8 cellular contexts compared by ENCODE assay signal in the genomic region with DNA sequence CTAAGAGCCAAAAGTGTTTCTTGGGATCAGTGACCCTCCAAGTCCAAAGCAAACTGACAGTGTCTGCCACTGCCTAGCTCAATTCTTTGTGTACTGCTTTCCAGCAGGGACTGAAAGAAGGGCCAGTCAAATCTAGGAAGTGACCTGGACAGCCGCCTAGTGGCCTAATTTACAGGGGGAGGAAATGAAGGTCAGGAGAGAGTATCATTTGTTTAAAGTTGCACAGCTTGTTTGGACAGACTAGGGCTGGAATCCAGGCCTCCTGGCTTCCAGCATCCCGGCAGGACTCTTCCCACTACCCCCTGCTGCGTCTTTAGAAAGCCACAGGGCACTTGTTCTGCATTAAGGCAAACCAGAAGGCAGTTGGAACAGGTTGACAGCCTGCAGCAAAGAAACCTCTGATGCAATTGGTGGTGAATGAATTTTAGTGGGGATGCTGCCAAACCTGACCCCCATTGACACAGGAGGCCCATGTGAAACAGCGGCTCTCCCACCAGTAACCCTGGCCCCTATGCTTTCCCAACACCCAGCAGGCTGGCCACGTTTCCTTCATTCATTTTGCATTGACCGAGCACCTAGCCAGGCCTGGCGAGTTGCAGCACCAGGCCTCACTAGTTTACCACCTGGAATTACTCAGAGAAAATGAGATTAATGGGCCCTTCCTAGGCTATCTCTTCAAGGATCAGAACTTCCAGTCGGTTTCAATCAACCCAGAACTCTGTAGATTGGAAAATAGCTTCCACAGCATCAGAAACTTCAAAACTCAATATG. TPM values are rescaled to one million over a fixed set of nuclear protein-coding genes. Genes with fewer than 3 reads are reported as not detected.
DNase-seq lines count a peak whose midpoint lies in the region; ATAC-seq, FAIRE-seq and TF ChIP-seq lines count a peak whose summit lies in the region.

No MANE protein-coding gene starts in this region.

- H3K36me3 ChIP-seq in IMR-90 (ENCODE audit: control insufficient read depth, insufficient read depth, low read length), result no peaks in the 10 kb centered on the region

- no peak overlapping the region for H3K14ac ChIP-seq in IMR-90 (replicated peaks; ENCODE audit: low read depth, low read length)

- peak overlapping the region; percentile 14 for H3K27ac Mint-ChIP-seq in chondrocyte (ENCODE audit: unreplicated experiment)
- H3K27ac Mint-ChIP-seq in stimulated activated effector memory CD8-positive, alpha-beta T cell treated with anti-CD3 and anti-CD28 coated beads, Interleukin-12 subunit alpha, Interleukin-12 subunit beta, amount 100 ng/mL, for 72 hours, result no peak overlapping the region

- no peaks in the 10 kb centered on the region for H3K9me1 ChIP-seq in IMR-90 (ENCODE audit: insufficient read depth, low read length)

- H4K8ac ChIP-seq in IMR-90 (ENCODE audit: low read depth in 2 of 2, low read length in 2 of 2), result no peak overlapping the region

- no peak overlapping the region for H2BK120ac ChIP-seq in IMR-90 (ENCODE audit: low read depth, low read length)

- no peak overlapping the region for H4K91ac ChIP-seq in IMR-90 (ENCODE audit: insufficient read depth, low read depth, low read length)

- no peak overlapping the region for H3K56ac ChIP-seq in IMR-90 (ENCODE audit: extremely low read depth, insufficient read depth, low read length)

- no peak overlapping the region for H3K23ac ChIP-seq in IMR-90 (ENCODE audit: low read depth, low read length)

- H2AK9ac ChIP-seq in IMR-90 (replicated peaks; ENCODE audit: low read depth, low read length, poor library complexity), result no peak overlapping the region

- no peak overlapping the region for H2AFZ ChIP-seq in IMR-90 (replicated peaks; ENCODE audit: low read length, poor library complexity)

- peak; percentile 40 for TF ChIP-seq CTCF in A549 (IDR thresholded peaks at IDR 0.05)
- peak; percentile 43 for TF ChIP-seq CTCF in IMR-90 (conservative IDR thresholded peaks at IDR 0.05; ENCODE audit: low read depth, low read length)
- peak; percentile 69 for TF ChIP-seq CTCF in chondrocyte (IDR thresholded peaks at IDR 0.05)

- intact Hi-C loops in IMR-90 (cut with micrococcal nuclease), result loop anchor here (5.0 kb wide), 1 partner anchor 41 kb away; no protein-coding TSS in a partner anchor

- peaks cover 7% of the 10 kb centered on the region; the same call in 2 of the 3 replicates for H3K4me1 ChIP-seq in A549
- no peaks in the 10 kb centered on the region; the same call in 1 of the 2 replicates for H3K4me1 ChIP-seq in IMR-90 (ENCODE audit: control insufficient read depth, insufficient read depth, low read length)

- H3K4ac ChIP-seq in IMR-90 (ENCODE audit: low read depth, low read length), result no peak overlapping the region

- CTCF ChIA-PET in A549 (lab: Yijun Ruan, JAX), result interaction anchor here (0.6 to 2.5 kb wide), 28 partner anchors 8 to 425 kb away, joined by 3 to 9 read pairs (median 4); a partner anchor contains a TSS
- CTCF ChIA-PET in IMR-90 (lab: Yijun Ruan, JAX), result interaction anchor here (0.6 to 2.0 kb wide), 9 partner anchors 10 to 109 kb away, joined by 3 to 17 read pairs (median 3); a partner anchor contains a TSS

- dilution Hi-C loops in IMR-90 (cut with HindIII; ENCODE audit: low sequenced_read_pairs, unreplicated experiment), result no loop called here

- no peak for TF ChIP-seq EP300 in A549 (IDR thresholded peaks at IDR 0.05)

- DNase-seq in A549 (ENCODE audit: low read depth in 1 of 2, low spot score in 1 of 2) (peak; percentile 21 to 46), IMR-90 (peak; percentile 42), chondrocyte (ENCODE audit: low spot score) (no peak), medulla oblongata (ENCODE audit: extremely low spot score) (peak; percentile 76)
- no peak for DNase-seq in stimulated activated effector memory CD8-positive, alpha-beta T cell treated with anti-CD3 and anti-CD28 coated beads, Interleukin-12 subunit alpha, Interleukin-12 subunit beta, amount 100 ng/mL, for 72 hours (ENCODE audit: low spot score in 2 of 2)

- H2BK20ac ChIP-seq in IMR-90 (ENCODE audit: low read depth, low read length), result no peak overlapping the region

- no peaks in the 10 kb centered on the region for H3K79me1 ChIP-seq in IMR-90 (ENCODE audit: low read depth in 1 of 2, low read length in 2 of 2)

- in situ Hi-C loops in IMR-90 (cut with MboI; ENCODE audit: low sequenced_read_pairs), result no loop called here

- H3K9ac ChIP-seq in IMR-90 (ENCODE audit: low read depth, low read length), result no peak overlapping the region

- no peaks in the 10 kb centered on the region for H4K20me1 ChIP-seq in IMR-90 (ENCODE audit: insufficient read depth, low read length)

- TF ChIP-seq RAD21 in A549 (conservative IDR thresholded peaks at IDR 0.05 in 1 of 2, IDR thresholded peaks at IDR 0.05 in 1 of 2), result peak in 1 of 2 experiments; percentile 46; a peak in 2 of 5 replicates
- peak; percentile 44 for TF ChIP-seq RAD21 in IMR-90 (IDR thresholded peaks at IDR 0.05; ENCODE audit: low read length)

- no peaks in the 10 kb centered on the region for H3K9me3 Mint-ChIP-seq in chondrocyte (ENCODE audit: low read depth)
- no peaks in the 10 kb centered on the region for H3K9me3 Mint-ChIP-seq in stimulated activated effector memory CD8-positive, alpha-beta T cell treated with anti-CD3 and anti-CD28 coated beads, Interleukin-12 subunit alpha, Interleukin-12 subunit beta, amount 100 ng/mL, for 72 hours

- peaks cover 22% of the 10 kb centered on the region for H3K27me3 ChIP-seq in IMR-90 (ENCODE audit: control insufficient read depth, insufficient read depth, low read length)

- H3K18ac ChIP-seq in IMR-90 (ENCODE audit: low read depth, low read length), result no peak overlapping the region

- H3K9me3 ChIP-seq in A549, result no peaks in the 10 kb centered on the region
- no peaks in the 10 kb centered on the region for H3K9me3 ChIP-seq in IMR-90 (ENCODE audit: control insufficient read depth, insufficient read depth, low read length)

- no peak overlapping the region for H2BK15ac ChIP-seq in IMR-90 (ENCODE audit: low read depth, low read length)

- H3K4me1 Mint-ChIP-seq in chondrocyte (ENCODE audit: low read depth), result peaks cover 21% of the 10 kb centered on the region
- no peaks in the 10 kb centered on the region for H3K4me1 Mint-ChIP-seq in stimulated activated effector memory CD8-positive, alpha-beta T cell treated with anti-CD3 and anti-CD28 coated beads, Interleukin-12 subunit alpha, Interleukin-12 subunit beta, amount 100 ng/mL, for 72 hours

- ATAC-seq in A549 (peak; percentile 65 to 83), IMR-90 (ENCODE audit: low read depth) (peak; percentile 85), GM19328 (IDR thresholded peaks at IDR 0.05; ENCODE audit: unreplicated experiment) (no peak), HG03139 (IDR thresholded peaks at IDR 0.05; ENCODE audit: unreplicated experiment) (no peak), GM18858 (IDR thresholded peaks at IDR 0.05; ENCODE audit: unreplicated experiment) (no peak)
- ATAC-seq in stimulated activated effector memory CD8-positive, alpha-beta T cell treated with anti-CD3 and anti-CD28 coated beads, Interleukin-12 subunit alpha, Interleukin-12 subunit beta, amount 100 ng/mL, for 72 hours, result no peak

- no peaks in the 10 kb centered on the region for H3K27me3 Mint-ChIP-seq in chondrocyte (ENCODE audit: low read depth)

- no peak overlapping the region for H4K5ac ChIP-seq in IMR-90 (ENCODE audit: low read depth, low read length)

- no peak overlapping the region for H3K4me3 Mint-ChIP-seq in chondrocyte (ENCODE audit: unreplicated experiment)
- no peak overlapping the region for H3K4me3 Mint-ChIP-seq in stimulated activated effector memory CD8-positive, alpha-beta T cell treated with anti-CD3 and anti-CD28 coated beads, Interleukin-12 subunit alpha, Interleukin-12 subunit beta, amount 100 ng/mL, for 72 hours

- POLR2A ChIA-PET in A549 (lab: Yijun Ruan, JAX), result interaction anchor here (0.9 kb wide), 1 partner anchor 28 kb away, joined by 3 read pairs; no protein-coding TSS in a partner anchor
- POLR2A ChIA-PET in IMR-90 (lab: Charles Lee; ENCODE audit: unreplicated experiment), result no interaction called here

- no peak for FAIRE-seq in A549 (lab: Jason Lieb, UNC)

- TF ChIP-seq POLR2A in A549 (IDR thresholded peaks at IDR 0.05; ENCODE audit: low read length) (no peak), IMR-90 (IDR thresholded peaks at IDR 0.05; ENCODE audit: low read depth, low read length) (no peak)

- H3K4me2 ChIP-seq in A549 (no peak overlapping the region), IMR-90 (ENCODE audit: low read depth, low read length) (no peak overlapping the region)

- no peak overlapping the region for H3K27ac ChIP-seq in A549
- H3K27ac ChIP-seq in IMR-90 (ENCODE audit: insufficient read depth, low read length), result no peak overlapping the region

- no peak overlapping the region for H2BK5ac ChIP-seq in IMR-90 (ENCODE audit: low read depth, low read length, poor library complexity, severe bottlenecking)

- 61% methylated on average over 8 of the region's 8 CpGs for WGBS in A549 (ENCODE audit: missing lambda C conversion rate)
- 90% methylated on average over 3 of the region's 8 CpGs; no CpG with 5 or more reads in 1 of the 2 experiments for WGBS in IMR-90 (ENCODE audit: extremely low coverage in 2 of 2, insufficient read length in 1 of 2), 2 experiments

- H3K4me3 ChIP-seq in A549 (no peak overlapping the region), IMR-90 (ENCODE audit: insufficient read depth, low read depth, low read length) (no peak overlapping the region)

- H3K36me3 Mint-ChIP-seq in chondrocyte (ENCODE audit: low read depth), result no peaks in the 10 kb centered on the region
- no peaks in the 10 kb centered on the region for H3K36me3 Mint-ChIP-seq in stimulated activated effector memory CD8-positive, alpha-beta T cell treated with anti-CD3 and anti-CD28 coated beads, Interleukin-12 subunit alpha, Interleukin-12 subunit beta, amount 100 ng/mL, for 72 hours

- no TSS peak for BruUV-seq in IMR-90 (replicated peaks; lab: Mats Ljungman, UMichigan)

- H2AK5ac ChIP-seq in IMR-90 (ENCODE audit: low read depth, low read length), result no peak overlapping the region

TF ChIP-seq in A549, 52 proteins besides CTCF, POLR2A, EP300 and RAD21:
- TF ChIP-seq EHF (CRISPR knock-in tag; IDR thresholded peaks at IDR 0.05), result no peak
- 0 out of 3 replicates have a peak, but pooled peaks have one; percentile 29 for TF ChIP-seq SMC3 (IDR thresholded peaks at IDR 0.05)

RNA-seq across cellular contexts. Expression of a gene that starts 28.2 kb away (rescaled TPM):
- polyA plus RNA-seq in A549 (2011; rRNA removed) (2.3 and 2.8 TPM in 2 replicates), A549 (2017; fragmentation: RNase III; extraction: RNeasy Plus Mini Kit Qiagen cat#74134 plus additional on column Dnase treatment) (2.6 to 3.9 TPM (median 3.4 TPM) in 3 replicates), IMR-90 (2012; rRNA removed) (0.89 and 1.5 TPM in 2 replicates)
- polyA plus RNA-seq in A549 (2012; cell fraction: cytosol; rRNA removed), result 4.8 and 5.7 TPM in 2 replicates
- 12.0 and 12.7 TPM in 2 replicates for polyA plus RNA-seq in A549 (2012; cell fraction: nucleus; rRNA removed)
- 2.2 and 6.4 TPM in 2 replicates for polyA minus RNA-seq in A549 (2011; rRNA and poly(A)+ RNA removed)
- total RNA-seq in IMR-90 (2012; rRNA removed) (0.28 and 0.36 TPM in 2 replicates), chondrocyte (28.1 to 36.7 TPM (median 34.4 TPM) in 3 replicates)
- 1.5 and 1.7 TPM in 2 replicates for polyA plus RNA-seq in IMR-90 (2012; cell fraction: cytosol; rRNA removed)
- polyA plus RNA-seq in IMR-90 (2012; cell fraction: nucleus; rRNA removed; ENCODE audit: low replicate concordance), result 1.6 and 1.7 TPM in 2 replicates

Comparison
In these comparisons a context has a peak if more than half of its experiments do, and no peak if none do; other contexts are left out.
1. ATAC-seq: peak in A549 (2 of 2) and IMR-90 (single experiment); none in GM19328 (single experiment), HG03139 (single experiment), GM18858 (single experiment) and stimulated activated effector memory CD8-positive, alpha-beta T cell treated with anti-CD3 and anti-CD28 coated beads, Interleukin-12 subunit alpha, Interleukin-12 subunit beta, amount 100 ng/mL, for 72 hours (single experiment).
2. DNase-seq: peak in A549 (2 of 2), IMR-90 (single experiment) and medulla oblongata (single experiment); none in chondrocyte (single experiment) and stimulated activated effector memory CD8-positive, alpha-beta T cell treated with anti-CD3 and anti-CD28 coated beads, Interleukin-12 subunit alpha, Interleukin-12 subunit beta, amount 100 ng/mL, for 72 hours (0 of 2).
3. RNA of a gene that starts 28.2 kb away (total RNA-seq): 28.1 to 36.7 TPM in chondrocyte; 0.28 to 0.36 TPM in IMR-90; every median in the first group is over 10 times any median in the second.
4. Peak in every context shown above with its lines, with median percentiles within 50 percentile points of each other: CTCF ChIP-seq.